In genomic region chr7:37531225-37531624, GRCh38 we compare ENCODE assay signal across 18 cellular contexts.
"Had no signal": no experiment of that assay in that cellular context is flagged by ENCODE, and none has a peak within 500 bp of the region (broad histone marks: within the 10 kb centered on the region; RNA-seq: fewer than 3 reads in every experiment).

No MANE protein-coding gene starts in this region.

- H3K4me3 Mint-ChIP-seq: activated CD4-positive, alpha-beta T cell treated with anti-CD3 and anti-CD28 coated beads, Interleukin-2, amount 10 ng/mL, durations not matched to agents 7 days and 5 days; activated naive CD8-positive, alpha-beta T cell; activated T-cell treated with anti-CD3 and anti-CD28 coated beads, Interleukin-2, amount 50 U/mL, for 72 hours; neural crest cell; stimulated activated naive CD8-positive, alpha-beta T cell treated with anti-CD3 and anti-CD28 coated beads, Interleukin-15, amount 100 ng/mL, for 72 hours had no signal

- ATAC-seq: activated T-cell treated with anti-CD3 and anti-CD28 coated beads, Interleukin-2, amount 50 U/mL, for 72 hours; psoas muscle; stimulated activated naive CD8-positive, alpha-beta T cell treated with anti-CD3 and anti-CD28 coated beads, Interleukin-15, amount 100 ng/mL, for 72 hours; upper lobe of right lung had no signal

- H3K4me1 Mint-ChIP-seq: activated CD4-positive, alpha-beta T cell treated with anti-CD3 and anti-CD28 coated beads, Interleukin-2, amount 10 ng/mL, durations not matched to agents 7 days and 5 days; neural crest cell; stimulated activated naive CD8-positive, alpha-beta T cell treated with anti-CD3 and anti-CD28 coated beads, Interleukin-15, amount 100 ng/mL, for 72 hours had no signal

- H3K9me3 ChIP-seq: psoas muscle, right lobe of liver, upper lobe of right lung had no signal

- H3K27me3 ChIP-seq: brain microvascular endothelial cell, right lobe of liver, upper lobe of right lung had no signal

- H3K4me3 ChIP-seq: lung, psoas muscle, right lobe of liver, upper lobe of right lung had no signal

- H3K27ac ChIP-seq: brain microvascular endothelial cell, epithelial cell of prostate, psoas muscle, right lobe of liver, upper lobe of right lung had no signal

- H3K36me3 ChIP-seq: brain microvascular endothelial cell, right lobe of liver, upper lobe of right lung had no signal

- H3K27ac Mint-ChIP-seq: activated CD4-positive, alpha-beta T cell treated with anti-CD3 and anti-CD28 coated beads, Interleukin-2, amount 10 ng/mL, durations not matched to agents 7 days and 5 days; activated naive CD8-positive, alpha-beta T cell; activated T-cell treated with anti-CD3 and anti-CD28 coated beads, Interleukin-2, amount 50 U/mL, for 72 hours; stimulated activated naive CD8-positive, alpha-beta T cell treated with anti-CD3 and anti-CD28 coated beads, Interleukin-15, amount 100 ng/mL, for 72 hours had no signal

- H3K36me3 Mint-ChIP-seq: activated naive CD8-positive, alpha-beta T cell had no signal

- H3K4me1 ChIP-seq: psoas muscle, upper lobe of right lung had no signal

- DNase-seq: activated CD4-positive, alpha-beta T cell treated with anti-CD3 and anti-CD28 coated beads, Interleukin-2, amount 10 ng/mL, durations not matched to agents 7 days and 5 days; activated CD8-positive, alpha-beta memory T cell treated with anti-CD3 and anti-CD28 coated beads, Interleukin-2, amount 50 U/mL, for 48 hours; activated gamma-delta T cell treated with Interleukin-2 at 50 U/mL for 16 hours; activated T-cell treated with anti-CD3 and anti-CD28 coated beads, Interleukin-2, amount 50 U/mL, for 72 hours; amygdala; brain microvascular endothelial cell; cortex of kidney; effector memory CD4-positive, alpha-beta T cell; foreskin melanocyte; head of caudate nucleus; psoas muscle; right lobe of liver; stimulated activated naive CD8-positive, alpha-beta T cell treated with anti-CD3 and anti-CD28 coated beads, Interleukin-15, amount 100 ng/mL, for 72 hours; upper lobe of right lung had no signal
